In genomic region chr1:35707253-35708178, GRCh38 we compare ENCODE assay signal across 8 cellular contexts. TPM values are rescaled to one million over a fixed set of nuclear protein-coding genes. Genes with fewer than 3 reads are reported as not detected.
DNase-seq lines count a peak whose midpoint lies in the region; ATAC-seq and TF ChIP-seq lines count a peak whose summit lies in the region.

No MANE protein-coding gene starts in this region.

- peaks cover 0 to 16% (median 4%) of the 10 kb centered on the region in 12 donors for H3K4me1 ChIP-seq in heart left ventricle
- no peaks in the 10 kb centered on the region for H3K4me1 ChIP-seq in psoas muscle

- TF ChIP-seq CTCF in GM13976 (IDR thresholded peaks at IDR 0.05; ENCODE audit: borderline replicate concordance, control extremely low read depth, extremely low read depth, insufficient read depth, missing control alignments) = no peak
- TF ChIP-seq CTCF in heart left ventricle (IDR thresholded peaks at IDR 0.05) = no peak
- no peak for TF ChIP-seq CTCF in psoas muscle (IDR thresholded peaks at IDR 0.05)

- ATAC-seq in heart left ventricle (peak in 2 of 4 donors; percentile 40 to 76), psoas muscle (peak in 3 of 4 donors; percentile 28 to 63 (median 55)), GM19395 (IDR thresholded peaks at IDR 0.05; ENCODE audit: unreplicated experiment) (no peak), HG02759 (IDR thresholded peaks at IDR 0.05; ENCODE audit: unreplicated experiment) (no peak)

- H3K36me3 ChIP-seq in heart left ventricle = no peaks in the 10 kb centered on the region
- H3K36me3 ChIP-seq in psoas muscle (ENCODE audit: insufficient read depth in 1 of 2, low read depth in 1 of 2) = no peaks in the 10 kb centered on the region

- H3K4me3 ChIP-seq in heart left ventricle (peak overlapping the region; percentile 31 to 61 (median 52)), psoas muscle (peak overlapping the region; percentile 64)

- in situ Hi-C loops in GM13976 (cut with MboI; ENCODE audit: low sequenced_read_pairs, unreplicated experiment) = loop anchor here (25.0 kb wide), 1 partner anchor 245 kb away; no protein-coding TSS in a partner anchor

- no peak for TF ChIP-seq POLR2A in heart left ventricle (IDR thresholded peaks at IDR 0.05)

- H3K27me3 ChIP-seq in heart left ventricle (peaks cover 4 to 53% (median 36%) of the 10 kb centered on the region in 9 donors), psoas muscle (ENCODE audit: insufficient read depth in 3 of 3, low read length in 2 of 3) (peaks cover 0 to 58% (median 12%) of the 10 kb centered on the region in 3 donors)

- DNase-seq in GM13976 (ENCODE audit: low spot score) (peak; percentile 77), NCI-H774 (lab: John Stamatoyannopoulos, UW) (peak; percentile 74), heart left ventricle (peak in 2 of 5 donors; percentile 25 to 64), psoas muscle (peak in 1 of 2 donors; percentile 23), superior temporal gyrus (ENCODE audit: extremely low spot score) (no peak)
- peak; percentile 37 for DNase-seq in activated naive CD4-positive, alpha-beta T cell treated with Interleukin-2 at 50 U/mL for 16 hours

- H3K9me3 ChIP-seq in heart left ventricle = no peaks in the 10 kb centered on the region
- no peaks in the 10 kb centered on the region for H3K9me3 ChIP-seq in psoas muscle

- WGBS in heart left ventricle, 4 donors = 3 to 8% (median 5%) methylated on average over 27 to 66 of the region's 66 CpGs
- 8 to 17% (median 14%) methylated on average over 26 to 66 of the region's 66 CpGs for WGBS in psoas muscle, 3 donors

- H3K27ac ChIP-seq in heart left ventricle (no peak overlapping the region), psoas muscle (no peak overlapping the region)

- intact Hi-C loops in heart left ventricle (cut with DNase I) (no loop called here), psoas muscle (cut with DNase I) (no loop called here)

RNA-seq across cellular contexts. Expression of gene C1orf216, which starts 11.2 kb away (rescaled TPM):
- total RNA-seq in heart left ventricle = 10 to 100 TPM in 4 of 9 donors, 1 to 10 TPM in 5; 8.4 to 13.6 (median 9.9) TPM
- polyA plus RNA-seq in heart left ventricle = 10 to 100 TPM in 1 of 2 donors, 1 to 10 TPM in 1; 5.1 to 14.7 TPM
- total RNA-seq in psoas muscle = 10 to 100 TPM; 11.4 to 16.1 (median 14.1) TPM
- 10 to 100 TPM in 2 of 3 donors, 1 to 10 TPM in 1; 8.8 to 24.2 (median 21.1) TPM for polyA plus RNA-seq in psoas muscle

Comparison
In these comparisons a context has a peak if more than half of its experiments do, and no peak if none do; other contexts are left out.
1. ATAC-seq: peak in psoas muscle (3 of 4); none in GM19395 (single experiment) and HG02759 (single experiment).